Comparison of ENCODE assay signal across 23 cellular contexts in the genomic region with DNA sequence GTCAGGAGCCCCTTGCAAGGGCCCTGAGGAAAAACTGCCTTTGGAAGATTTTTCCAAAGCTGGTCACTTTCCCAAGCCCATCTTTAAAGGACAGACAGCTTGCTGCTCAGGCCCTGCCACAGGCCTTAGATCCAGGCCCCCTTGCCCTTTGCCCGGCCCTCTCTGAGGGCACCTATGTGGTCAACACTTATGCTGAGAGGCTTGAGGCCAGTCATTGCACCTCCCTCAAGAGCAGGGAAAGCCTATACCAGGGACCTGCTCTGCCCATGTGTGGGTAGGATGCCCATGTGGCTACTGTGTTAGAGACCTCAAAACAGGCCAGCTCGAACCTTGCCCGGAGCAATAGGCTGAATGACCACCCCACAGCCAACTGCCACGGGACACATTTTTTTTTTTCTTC. TPM values are rescaled to one million over a fixed set of nuclear protein-coding genes. Genes with fewer than 3 reads are reported as not detected.
DNase-seq lines count a peak whose midpoint lies in the region; ATAC-seq and TF ChIP-seq lines count a peak whose summit lies in the region.
"Had no signal": no experiment of that assay in that cellular context is flagged by ENCODE, and none has a peak within 500 bp of the region (broad histone marks: within the 10 kb centered on the region; RNA-seq: fewer than 3 reads in every experiment).

No MANE protein-coding gene starts in this region.

- TF ChIP-seq POLR2A in breast epithelium (IDR thresholded peaks at IDR 0.05), result no peak

- peaks cover 24% of the 10 kb centered on the region for H3K36me3 Mint-ChIP-seq in activated T-cell treated with anti-CD3 and anti-CD28 coated beads, Interleukin-2, amount 50 U/mL, for 4 hours (ENCODE audit: insufficient read depth)
- no peaks in the 10 kb centered on the region for H3K36me3 Mint-ChIP-seq in IgD-negative memory B cell
- peaks cover 31% of the 10 kb centered on the region for H3K36me3 Mint-ChIP-seq in activated naive CD8-positive, alpha-beta T cell treated with anti-CD3 and anti-CD28 coated beads, Interleukin-2, amount 10 ng/mL, durations not matched to agents 7 days and 5 days
- H3K36me3 Mint-ChIP-seq: naive B cell had no signal

- no peaks in the 10 kb centered on the region for H3K9me3 Mint-ChIP-seq in activated T-cell treated with anti-CD3 and anti-CD28 coated beads, Interleukin-2, amount 50 U/mL, for 4 hours
- no peaks in the 10 kb centered on the region for H3K9me3 Mint-ChIP-seq in IgD-negative memory B cell
- no peaks in the 10 kb centered on the region for H3K9me3 Mint-ChIP-seq in activated naive CD8-positive, alpha-beta T cell treated with anti-CD3 and anti-CD28 coated beads, Interleukin-2, amount 10 ng/mL, durations not matched to agents 7 days and 5 days
- H3K9me3 Mint-ChIP-seq: naive B cell had no signal

- H4K20me1 ChIP-seq in osteoblast (ENCODE audit: insufficient read depth, low read length), result peaks cover 9% of the 10 kb centered on the region

- intact Hi-C loops in head of caudate nucleus (cut with DNase I) (no loop called here), breast epithelium (cut with DNase I; ENCODE audit: low total_unique reads) (no loop called here)

- no peak for DNase-seq in activated T-cell treated with anti-CD3 and anti-CD28 coated beads, Interleukin-2, amount 50 U/mL, for 4 hours
- DNase-seq in activated T-cell treated with anti-CD3 and anti-CD28 coated beads, Interleukin-2, amount 50 U/mL, for 48 hours, result no peak
- DNase-seq in activated naive CD8-positive, alpha-beta T cell treated with anti-CD3 and anti-CD28 coated beads, Interleukin-2, amount 10 ng/mL, durations not matched to agents 7 days and 5 days, result no peak
- DNase-seq in osteoblast (ENCODE audit: insufficient read length, low spot score, missing footprints) (peak; percentile 76), head of caudate nucleus (no peak), breast epithelium (ENCODE audit: low spot score in 2 of 2) (no peak)
- DNase-seq: body of pancreas, Caco-2, H7, left ventricle myocardium inferior, naive B cell, NCI-H1105 treated with DMSO at 0.1 percent for 48 hours, NCI-H2029, NCI-H2227 treated with DMSO at 0.1 percent for 48 hours, NCI-H526 treated with DMSO at 0.1 percent for 48 hours, ovary, retina, SHP77, T1000, upper lobe of left lung had no signal

- no peaks in the 10 kb centered on the region for H3K27me3 ChIP-seq in osteoblast (ENCODE audit: insufficient read depth, low read length)
- no peaks in the 10 kb centered on the region for H3K27me3 ChIP-seq in breast epithelium
- H3K27me3 ChIP-seq: body of pancreas, ovary had no signal

- no peak for ATAC-seq in activated T-cell treated with anti-CD3 and anti-CD28 coated beads, Interleukin-2, amount 50 U/mL, for 4 hours
- no peak for ATAC-seq in activated naive CD8-positive, alpha-beta T cell treated with anti-CD3 and anti-CD28 coated beads, Interleukin-2, amount 10 ng/mL, durations not matched to agents 7 days and 5 days (ENCODE audit: low read depth)
- ATAC-seq in GM21723 (IDR thresholded peaks at IDR 0.05; ENCODE audit: unreplicated experiment), result no peak
- ATAC-seq: body of pancreas, Panc1 had no signal

- H3K4me3 Mint-ChIP-seq in activated T-cell treated with anti-CD3 and anti-CD28 coated beads, Interleukin-2, amount 50 U/mL, for 4 hours, result peak overlapping the region; percentile 80
- peak overlapping the region; percentile 52 to 87 (median 80) for H3K4me3 Mint-ChIP-seq in IgD-negative memory B cell
- peak overlapping the region; percentile 77 for H3K4me3 Mint-ChIP-seq in activated naive CD8-positive, alpha-beta T cell treated with anti-CD3 and anti-CD28 coated beads, Interleukin-2, amount 10 ng/mL, durations not matched to agents 7 days and 5 days

- H3K27ac ChIP-seq in osteoblast (ENCODE audit: low read depth, low read length), result no peak overlapping the region
- no peak overlapping the region for H3K27ac ChIP-seq in breast epithelium
- H3K27ac ChIP-seq: body of pancreas, left ventricle myocardium inferior, ovary, upper lobe of left lung had no signal

- H3K4me1 Mint-ChIP-seq in activated T-cell treated with anti-CD3 and anti-CD28 coated beads, Interleukin-2, amount 50 U/mL, for 4 hours (ENCODE audit: low read depth), result peaks cover 89% of the 10 kb centered on the region
- H3K4me1 Mint-ChIP-seq in IgD-negative memory B cell, result peaks cover 33 to 56% (median 39%) of the 10 kb centered on the region in 3 donors
- peaks cover 67% of the 10 kb centered on the region for H3K4me1 Mint-ChIP-seq in activated naive CD8-positive, alpha-beta T cell treated with anti-CD3 and anti-CD28 coated beads, Interleukin-2, amount 10 ng/mL, durations not matched to agents 7 days and 5 days

- no peaks in the 10 kb centered on the region for H3K27me3 Mint-ChIP-seq in activated T-cell treated with anti-CD3 and anti-CD28 coated beads, Interleukin-2, amount 50 U/mL, for 4 hours (ENCODE audit: low read depth)
- H3K27me3 Mint-ChIP-seq in IgD-negative memory B cell, result peaks cover 5% of the 10 kb centered on the region
- no peaks in the 10 kb centered on the region for H3K27me3 Mint-ChIP-seq in activated naive CD8-positive, alpha-beta T cell treated with anti-CD3 and anti-CD28 coated beads, Interleukin-2, amount 10 ng/mL, durations not matched to agents 7 days and 5 days

- peaks cover 11% of the 10 kb centered on the region for H3K36me3 ChIP-seq in osteoblast (ENCODE audit: insufficient read depth, low read length)
- no peaks in the 10 kb centered on the region for H3K36me3 ChIP-seq in breast epithelium
- H3K36me3 ChIP-seq: left ventricle myocardium inferior, ovary, upper lobe of left lung had no signal

- H3K4me3 ChIP-seq in osteoblast (ENCODE audit: insufficient read depth, low read length) (no peak overlapping the region), breast epithelium (no peak overlapping the region)
- H3K4me3 ChIP-seq: body of pancreas, left ventricle myocardium inferior, ovary, upper lobe of left lung had no signal

- POLR2A ChIA-PET in activated naive CD8-positive, alpha-beta T cell treated with anti-CD3 and anti-CD28 coated beads, Interleukin-2, amount 10 ng/mL, durations not matched to agents 7 days and 5 days (lab: Charles Lee), result interaction anchor here (0.9 to 10.5 kb wide), 4 partner anchors 8 to 20 kb away, joined by 3 to 174 read pairs (median 7); no protein-coding TSS in a partner anchor

- peaks cover 4% of the 10 kb centered on the region for H3K79me2 ChIP-seq in osteoblast (ENCODE audit: insufficient read depth, low read length)

- H2AFZ ChIP-seq in osteoblast (ENCODE audit: low read length), result no peak overlapping the region

- H3K4me1 ChIP-seq in osteoblast (ENCODE audit: insufficient read depth, low read length) (peaks cover 3% of the 10 kb centered on the region), breast epithelium (peaks cover 7 to 8% of the 10 kb centered on the region in 2 donors)

- no peaks in the 10 kb centered on the region for H3K9me3 ChIP-seq in osteoblast (ENCODE audit: low read depth, low read length)
- no peaks in the 10 kb centered on the region for H3K9me3 ChIP-seq in breast epithelium
- H3K9me3 ChIP-seq: body of pancreas, Caco-2, left ventricle myocardium inferior, ovary, upper lobe of left lung had no signal

- peak overlapping the region in 2 of 3 donors; percentile 90 to 98 for H3K27ac Mint-ChIP-seq in IgD-negative memory B cell
- peak overlapping the region; percentile 93 for H3K27ac Mint-ChIP-seq in activated naive CD8-positive, alpha-beta T cell treated with anti-CD3 and anti-CD28 coated beads, Interleukin-2, amount 10 ng/mL, durations not matched to agents 7 days and 5 days

- H3K4me2 ChIP-seq in osteoblast (ENCODE audit: insufficient read depth, low read length), result no peak overlapping the region

- no peak for TF ChIP-seq CTCF in osteoblast (IDR thresholded peaks at IDR 0.05; ENCODE audit: extremely low read depth, low read depth, low read length)
- no peak for TF ChIP-seq CTCF in breast epithelium (IDR thresholded peaks at IDR 0.05)

RNA-seq across cellular contexts. Expression of gene TCF7, which starts 3.7 kb away (rescaled TPM):
- total RNA-seq in activated T-cell treated with anti-CD3 and anti-CD28 coated beads, Interleukin-2, amount 50 U/mL, for 4 hours, result 10 to 100 TPM; 34.4 to 49.7 (median 37.3) TPM
- 41.7 TPM for polyA plus RNA-seq in IgD-negative memory B cell
- total RNA-seq in activated naive CD8-positive, alpha-beta T cell treated with anti-CD3 and anti-CD28 coated beads, Interleukin-2, amount 10 ng/mL, durations not matched to agents 7 days and 5 days, result 100 to 1,000 TPM; 283 to 315 TPM
- total RNA-seq in osteoblast (2.9 and 3.3 TPM in 2 replicates), breast epithelium (1 to 10 TPM; 2.1 to 8.0 (median 6.6) TPM)

RNA-seq across cellular contexts. Expression of gene SKP1, which starts 58.5 kb away (rescaled TPM):
- total RNA-seq in activated T-cell treated with anti-CD3 and anti-CD28 coated beads, Interleukin-2, amount 50 U/mL, for 4 hours, result 100 to 1,000 TPM; 273 to 286 (median 282) TPM
- polyA plus RNA-seq in IgD-negative memory B cell, result 875 TPM
- 100 to 1,000 TPM; 193 to 206 TPM for total RNA-seq in activated naive CD8-positive, alpha-beta T cell treated with anti-CD3 and anti-CD28 coated beads, Interleukin-2, amount 10 ng/mL, durations not matched to agents 7 days and 5 days
- total RNA-seq in osteoblast (123 and 145 TPM in 2 replicates), breast epithelium (100 to 1,000 TPM; 158 to 291 (median 259) TPM)

Comparison
In these comparisons a context has a peak if more than half of its experiments do, and no peak if none do; other contexts are left out.
1. RNA of gene TCF7, which starts 3.7 kb away (total RNA-seq): 283 to 315 TPM in activated naive CD8-positive, alpha-beta T cell treated with anti-CD3 and anti-CD28 coated beads, Interleukin-2, amount 10 ng/mL, durations not matched to agents 7 days and 5 days; 34.4 to 49.7 TPM in activated T-cell treated with anti-CD3 and anti-CD28 coated beads, Interleukin-2, amount 50 U/mL, for 4 hours, 2.1 to 8.0 TPM in breast epithelium and 2.9 to 3.3 TPM in osteoblast; every median in the first group is over 4 times any median in the second.
2. Peak in every context shown above with its lines, with median percentiles within 50 percentile points of each other: H3K4me3 Mint-ChIP-seq.